In genomic region chr2:61045999-61046398, GRCh38 we compare ENCODE assay signal across 1 cellular context.
TF ChIP-seq lines count a peak whose summit lies in the region.

No MANE protein-coding gene starts in this region.

TF ChIP-seq in IMR-90, 13 proteins besides CTCF, POLR2A, EP300 and RAD21 (continued from another document):
- TF ChIP-seq SMC3 (IDR thresholded peaks at IDR 0.05; ENCODE audit: low read depth, low read length), result no peak
- no peak for TF ChIP-seq USF2 (IDR thresholded peaks at IDR 0.05; ENCODE audit: low read depth, low read length)
- no peak for TF ChIP-seq CHD1 (IDR thresholded peaks at IDR 0.05; ENCODE audit: low read depth, low read length)
- TF ChIP-seq MAFK (IDR thresholded peaks at IDR 0.05; ENCODE audit: low read depth, low read length), result no peak
- peak; percentile 58; the same call in 1 of the 2 replicates for TF ChIP-seq CEBPB (IDR thresholded peaks at IDR 0.05; ENCODE audit: low read depth, low read length)
- no peak for TF ChIP-seq NFE2L2 (IDR thresholded peaks at IDR 0.05; ENCODE audit: low read depth, low read length)
- TF ChIP-seq RFX5 (IDR thresholded peaks at IDR 0.05; ENCODE audit: low read depth, low read length), result no peak
- TF ChIP-seq FOS (IDR thresholded peaks at IDR 0.05; ENCODE audit: low read depth, low read length), result no peak
- peak; percentile 82 for TF ChIP-seq BHLHE40 (IDR thresholded peaks at IDR 0.05; ENCODE audit: low read depth, low read length)
- TF ChIP-seq ELK1 (IDR thresholded peaks at IDR 0.05; ENCODE audit: borderline replicate concordance, low read depth, low read length), result no peak
